Comparison of ENCODE assay signal across 17 cellular contexts in genomic region chr2:160871096-160871495, GRCh38.
DNase-seq lines count a peak whose midpoint lies in the region; TF ChIP-seq lines count a peak whose summit lies in the region.
"Had no signal": no experiment of that assay in that cellular context is flagged by ENCODE, and none has a peak within 500 bp of the region (broad histone marks: within the 10 kb centered on the region; RNA-seq: fewer than 3 reads in every experiment).

No MANE protein-coding gene starts in this region.

- H3K36me3 ChIP-seq in skeletal muscle tissue (ENCODE audit: control insufficient read depth in 3 of 3, insufficient read depth in 3 of 3, low read length in 3 of 3) (no peaks in the 10 kb centered on the region), Peyer's patch (no peaks in the 10 kb centered on the region)
- H3K36me3 ChIP-seq: transverse colon had no signal

- peaks cover 28% of the 10 kb centered on the region for H3K4me1 Mint-ChIP-seq in chondrocyte (ENCODE audit: low read depth)
- H3K4me1 Mint-ChIP-seq: activated naive CD4-positive, alpha-beta T cell treated with anti-CD3 and anti-CD28 coated beads, Interleukin-2, amount 50 U/mL, for 24 hours; T-helper 17 cell had no signal

- TF ChIP-seq CTCF in chondrocyte (IDR thresholded peaks at IDR 0.05), result no peak
- no peak for TF ChIP-seq CTCF in Peyer's patch (IDR thresholded peaks at IDR 0.05)

- no peak overlapping the region for H3K4me3 ChIP-seq in skeletal muscle tissue (ENCODE audit: low read length in 3 of 3)
- no peak overlapping the region for H3K4me3 ChIP-seq in Peyer's patch
- H3K4me3 ChIP-seq: transverse colon had no signal

- TF ChIP-seq POLR2A in Peyer's patch (IDR thresholded peaks at IDR 0.05), result no peak

- peak overlapping the region; percentile 83 for H3K27ac Mint-ChIP-seq in chondrocyte (ENCODE audit: unreplicated experiment)
- H3K27ac Mint-ChIP-seq: activated naive CD4-positive, alpha-beta T cell treated with anti-CD3 and anti-CD28 coated beads, Interleukin-2, amount 50 U/mL, for 24 hours; T-helper 17 cell had no signal

- H3K27me3 ChIP-seq in skeletal muscle tissue (ENCODE audit: control insufficient read depth in 3 of 3, insufficient read depth in 3 of 3, low read length in 3 of 3), result no peaks in the 10 kb centered on the region
- H3K27me3 ChIP-seq in Peyer's patch, result no peaks in the 10 kb centered on the region
- H3K27me3 ChIP-seq: transverse colon had no signal

- DNase-seq in NCI-H2171 treated with DMSO at 0.1 percent for 48 hours (lab: John Stamatoyannopoulos, UW) (peak; percentile 68), chondrocyte (ENCODE audit: low spot score) (no peak), iris pigment epithelial cell (ENCODE audit: low read depth) (peak; percentile 26), NCI-H2107 treated with DMSO at 0.1 percent for 48 hours (lab: John Stamatoyannopoulos, UW; ENCODE audit: unreplicated experiment) (no peak), NCI-H1105 treated with DMSO at 0.1 percent for 48 hours (lab: John Stamatoyannopoulos, UW) (no peak), Peyer's patch (no peak), LoVo (ENCODE audit: low spot score) (no peak)
- DNase-seq: activated CD4-positive, alpha-beta T cell treated with anti-CD3 and anti-CD28 coated beads for 1 hour; activated CD8-positive, alpha-beta memory T cell treated with anti-CD3 and anti-CD28 coated beads, Interleukin-2, amount 50 U/mL, for 48 hours; NCI-H187; NCI-H748 treated with DMSO at 0.1 percent for 48 hours; stimulated activated CD4-positive, alpha-beta T cell treated with anti-CD3 and anti-CD28 coated beads, Interleukin-1b, Interleukin-23, amount 100 ng/mL, for 48 hours; T-helper 17 cell; transverse colon had no signal

- no peaks in the 10 kb centered on the region for H3K36me3 Mint-ChIP-seq in chondrocyte (ENCODE audit: low read depth)
- H3K36me3 Mint-ChIP-seq: activated naive CD4-positive, alpha-beta T cell treated with anti-CD3 and anti-CD28 coated beads, Interleukin-2, amount 50 U/mL, for 24 hours had no signal

- no peaks in the 10 kb centered on the region for H3K27me3 Mint-ChIP-seq in chondrocyte (ENCODE audit: low read depth)
- H3K27me3 Mint-ChIP-seq: activated naive CD4-positive, alpha-beta T cell treated with anti-CD3 and anti-CD28 coated beads, Interleukin-2, amount 50 U/mL, for 24 hours had no signal

- no peaks in the 10 kb centered on the region for H3K9me3 Mint-ChIP-seq in chondrocyte (ENCODE audit: low read depth)
- H3K9me3 Mint-ChIP-seq: activated naive CD4-positive, alpha-beta T cell treated with anti-CD3 and anti-CD28 coated beads, Interleukin-2, amount 50 U/mL, for 24 hours had no signal

- peak overlapping the region; percentile 17 for H3K4me3 Mint-ChIP-seq in chondrocyte (ENCODE audit: unreplicated experiment)
- H3K4me3 Mint-ChIP-seq: activated naive CD4-positive, alpha-beta T cell treated with anti-CD3 and anti-CD28 coated beads, Interleukin-2, amount 50 U/mL, for 24 hours; T-helper 17 cell had no signal

- H3K27ac ChIP-seq in skeletal muscle tissue (ENCODE audit: low read depth, low read length) (peak overlapping the region; percentile 27), Peyer's patch (peak overlapping the region in 1 of 4 donors; percentile 6)
- H3K27ac ChIP-seq: C4-2B, transverse colon had no signal

- H3K9ac ChIP-seq in skeletal muscle tissue (ENCODE audit: low read depth in 1 of 3, low read length in 3 of 3), result no peak overlapping the region

- H3K9me3 ChIP-seq in skeletal muscle tissue (ENCODE audit: control insufficient read depth in 3 of 3, low read length in 3 of 3) (no peaks in the 10 kb centered on the region), Peyer's patch (no peaks in the 10 kb centered on the region)
- H3K9me3 ChIP-seq: transverse colon had no signal

- H3K4me1 ChIP-seq in skeletal muscle tissue (ENCODE audit: control insufficient read depth in 3 of 3, insufficient read depth in 3 of 3, low read length in 3 of 3), result peaks cover 0 to 4% (median 2%) of the 10 kb centered on the region in 3 donors
- H3K4me1 ChIP-seq in Peyer's patch, result no peaks in the 10 kb centered on the region

Comparison
In these comparisons a context has a peak if more than half of its experiments do, and no peak if none do; other contexts are left out.
1. DNase-seq: peak in NCI-H2171 treated with DMSO at 0.1 percent for 48 hours (single experiment) and iris pigment epithelial cell (single experiment); none in chondrocyte (single experiment), NCI-H2107 treated with DMSO at 0.1 percent for 48 hours (single experiment), NCI-H1105 treated with DMSO at 0.1 percent for 48 hours (single experiment), Peyer's patch (0 of 3) and LoVo (single experiment).